Comparison of ENCODE assay signal across 8 cellular contexts in genomic region chr22:31945478-31945815, GRCh38. TPM values are rescaled to one million over a fixed set of nuclear protein-coding genes. Genes with fewer than 3 reads are reported as not detected.
A peak's percentile ranks its signal among the peaks of the same experiment; 100 is the strongest.
DNase-seq lines count a peak whose midpoint lies in the region; ATAC-seq and TF ChIP-seq lines count a peak whose summit lies in the region.

No MANE protein-coding gene starts in this region.

- H3K9me3 ChIP-seq in ES-I3 (ENCODE audit: control insufficient read depth, insufficient read depth, low read length) (no peaks in the 10 kb centered on the region), parathyroid adenoma (ENCODE audit: control insufficient read depth, low read length) (no peaks in the 10 kb centered on the region), T-helper 17 cell (ENCODE audit: control insufficient read depth, low read length, poor library complexity, severe bottlenecking) (no peaks in the 10 kb centered on the region)

- H3K9ac ChIP-seq in ES-I3 (ENCODE audit: low read depth, low read length) (peak overlapping the region; percentile 86), parathyroid adenoma (peak overlapping the region; percentile 53)

- no peak for TF ChIP-seq CTCF in epithelial cell of esophagus (IDR thresholded peaks at IDR 0.05; ENCODE audit: insufficient read depth, low read depth, low read length, missing control alignments)
- TF ChIP-seq CTCF in parathyroid adenoma (IDR thresholded peaks at IDR 0.05): no peak

- peak overlapping the region; percentile 76 for H3K27ac ChIP-seq in parathyroid adenoma

- H3K4me1 ChIP-seq in ES-I3 (ENCODE audit: insufficient read depth, low read length) (peaks cover 14% of the 10 kb centered on the region), parathyroid adenoma (no peaks in the 10 kb centered on the region)

- peaks cover 2% of the 10 kb centered on the region for H3K79me2 ChIP-seq in parathyroid adenoma

- H3K27ac Mint-ChIP-seq in T-helper 17 cell: no peak overlapping the region

- peaks cover 18% of the 10 kb centered on the region for H3K4me1 Mint-ChIP-seq in T-helper 17 cell

- ATAC-seq in T-helper 17 cell: no peak

- no peaks in the 10 kb centered on the region for H3K27me3 ChIP-seq in parathyroid adenoma (ENCODE audit: control insufficient read depth, insufficient read depth, low read length)

- no peaks in the 10 kb centered on the region for H3K36me3 Mint-ChIP-seq in T-helper 17 cell (ENCODE audit: low read depth)

- DNase-seq in NAMALWA (ENCODE audit: low spot score) (peak; percentile 53), epithelial cell of esophagus (ENCODE audit: low read depth) (no peak), globus pallidus (ENCODE audit: low spot score) (no peak), T-helper 17 cell (no peak), DMS79 (lab: John Stamatoyannopoulos, UW) (no peak), HCEC 1CT (no peak)

- H3K36me3 ChIP-seq in ES-I3 (ENCODE audit: insufficient read depth, low read length) (peaks cover 17% of the 10 kb centered on the region), parathyroid adenoma (ENCODE audit: control insufficient read depth, insufficient read depth, low read length) (no peaks in the 10 kb centered on the region)

- no peaks in the 10 kb centered on the region for H3K27me3 Mint-ChIP-seq in T-helper 17 cell

- H3K4me2 ChIP-seq in parathyroid adenoma (ENCODE audit: low read length): peak overlapping the region; percentile 96

- H3K4me3 ChIP-seq in epithelial cell of esophagus (ENCODE audit: low read length) (peak overlapping the region; percentile 84), parathyroid adenoma (ENCODE audit: low read depth, low read length) (peak overlapping the region; percentile 84)

- no peak overlapping the region for H3K4me3 Mint-ChIP-seq in T-helper 17 cell

- H2AFZ ChIP-seq in parathyroid adenoma: peak overlapping the region; percentile 74

RNA-seq across cellular contexts. Expression of gene YWHAH, which starts 1.1 kb away (rescaled TPM):
- 100 to 1,000 TPM in 1 of 2 donors, 10 to 100 TPM in 1; 84.2 to 114 TPM for total RNA-seq in T-helper 17 cell
